1 cellular context compared by ENCODE assay signal in the genomic region with DNA sequence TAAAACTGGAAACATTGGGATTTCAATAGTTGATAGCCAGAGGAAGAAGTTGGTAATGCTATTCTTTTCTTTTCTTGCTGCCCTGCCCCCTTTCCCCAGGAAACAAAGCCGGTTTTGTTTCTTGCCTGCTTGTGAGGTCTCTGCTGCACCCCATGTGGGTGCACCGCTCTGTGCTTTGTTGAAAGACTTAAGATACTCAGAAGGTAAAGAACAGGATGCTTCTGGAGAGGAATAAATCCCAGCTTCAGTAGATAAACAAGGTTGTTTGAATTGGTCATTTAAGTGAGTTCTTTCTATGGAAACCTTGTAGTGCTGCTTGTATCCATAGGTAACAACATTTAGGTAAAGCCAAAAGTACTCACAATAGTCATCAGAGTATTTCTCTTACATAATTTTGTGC.
TF ChIP-seq lines count a peak whose summit lies in the region.

No MANE protein-coding gene starts in this region.

TF ChIP-seq in HepG2, 621 proteins besides CTCF, POLR2A, EP300 and RAD21 (continued from another document):
- TF ChIP-seq, protein P1, sequence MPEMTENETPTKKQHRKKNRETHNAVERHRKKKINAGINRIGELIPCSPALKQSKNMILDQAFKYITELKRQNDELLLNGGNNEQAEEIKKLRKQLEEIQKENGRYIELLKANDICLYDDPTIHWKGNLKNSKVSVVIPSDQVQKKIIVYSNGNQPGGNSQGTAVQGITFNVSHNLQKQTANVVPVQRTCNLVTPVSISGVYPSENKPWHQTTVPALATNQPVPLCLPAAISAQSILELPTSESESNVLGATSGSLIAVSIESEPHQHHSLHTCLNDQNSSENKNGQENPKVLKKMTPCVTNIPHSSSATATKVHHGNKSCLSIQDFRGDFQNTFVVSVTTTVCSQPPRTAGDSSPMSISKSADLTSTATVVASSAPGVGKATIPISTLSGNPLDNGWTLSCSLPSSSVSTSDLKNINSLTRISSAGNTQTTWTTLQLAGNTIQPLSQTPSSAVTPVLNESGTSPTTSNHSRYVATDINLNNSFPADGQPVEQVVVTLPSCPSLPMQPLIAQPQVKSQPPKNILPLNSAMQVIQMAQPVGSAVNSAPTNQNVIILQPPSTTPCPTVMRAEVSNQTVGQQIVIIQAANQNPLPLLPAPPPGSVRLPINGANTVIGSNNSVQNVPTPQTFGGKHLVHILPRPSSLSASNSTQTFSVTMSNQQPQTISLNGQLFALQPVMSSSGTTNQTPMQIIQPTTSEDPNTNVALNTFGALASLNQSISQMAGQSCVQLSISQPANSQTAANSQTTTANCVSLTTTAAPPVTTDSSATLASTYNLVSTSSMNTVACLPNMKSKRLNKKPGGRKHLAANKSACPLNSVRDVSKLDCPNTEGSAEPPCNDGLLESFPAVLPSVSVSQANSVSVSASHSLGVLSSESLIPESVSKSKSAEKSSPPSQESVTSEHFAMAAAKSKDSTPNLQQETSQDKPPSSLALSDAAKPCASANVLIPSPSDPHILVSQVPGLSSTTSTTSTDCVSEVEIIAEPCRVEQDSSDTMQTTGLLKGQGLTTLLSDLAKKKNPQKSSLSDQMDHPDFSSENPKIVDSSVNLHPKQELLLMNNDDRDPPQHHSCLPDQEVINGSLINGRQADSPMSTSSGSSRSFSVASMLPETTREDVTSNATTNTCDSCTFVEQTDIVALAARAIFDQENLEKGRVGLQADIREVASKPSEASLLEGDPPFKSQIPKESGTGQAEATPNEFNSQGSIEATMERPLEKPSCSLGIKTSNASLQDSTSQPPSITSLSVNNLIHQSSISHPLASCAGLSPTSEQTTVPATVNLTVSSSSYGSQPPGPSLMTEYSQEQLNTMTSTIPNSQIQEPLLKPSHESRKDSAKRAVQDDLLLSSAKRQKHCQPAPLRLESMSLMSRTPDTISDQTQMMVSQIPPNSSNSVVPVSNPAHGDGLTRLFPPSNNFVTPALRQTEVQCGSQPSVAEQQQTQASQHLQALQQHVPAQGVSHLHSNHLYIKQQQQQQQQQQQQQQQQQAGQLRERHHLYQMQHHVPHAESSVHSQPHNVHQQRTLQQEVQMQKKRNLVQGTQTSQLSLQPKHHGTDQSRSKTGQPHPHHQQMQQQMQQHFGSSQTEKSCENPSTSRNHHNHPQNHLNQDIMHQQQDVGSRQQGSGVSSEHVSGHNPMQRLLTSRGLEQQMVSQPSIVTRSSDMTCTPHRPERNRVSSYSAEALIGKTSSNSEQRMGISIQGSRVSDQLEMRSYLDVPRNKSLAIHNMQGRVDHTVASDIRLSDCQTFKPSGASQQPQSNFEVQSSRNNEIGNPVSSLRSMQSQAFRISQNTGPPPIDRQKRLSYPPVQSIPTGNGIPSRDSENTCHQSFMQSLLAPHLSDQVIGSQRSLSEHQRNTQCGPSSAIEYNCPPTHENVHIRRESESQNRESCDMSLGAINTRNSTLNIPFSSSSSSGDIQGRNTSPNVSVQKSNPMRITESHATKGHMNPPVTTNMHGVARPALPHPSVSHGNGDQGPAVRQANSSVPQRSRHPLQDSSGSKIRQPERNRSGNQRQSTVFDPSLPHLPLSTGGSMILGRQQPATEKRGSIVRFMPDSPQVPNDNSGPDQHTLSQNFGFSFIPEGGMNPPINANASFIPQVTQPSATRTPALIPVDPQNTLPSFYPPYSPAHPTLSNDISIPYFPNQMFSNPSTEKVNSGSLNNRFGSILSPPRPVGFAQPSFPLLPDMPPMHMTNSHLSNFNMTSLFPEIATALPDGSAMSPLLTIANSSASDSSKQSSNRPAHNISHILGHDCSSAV (CRISPR knock-in tag; IDR thresholded peaks at IDR 0.05; ENCODE audit: borderline replicate concordance) = no peak
- TF ChIP-seq RELA (CRISPR knock-in tag; IDR thresholded peaks at IDR 0.05) (no peak), JUN (CRISPR knock-in tag; IDR thresholded peaks at IDR 0.05) (no peak), ZMYM4 (CRISPR knock-in tag; IDR thresholded peaks at IDR 0.05) (0 out of 2 replicates have a peak, but pooled peaks have one; percentile 14), SOX13 (IDR thresholded peaks at IDR 0.05) (no peak), SOX13 (CRISPR knock-in tag; conservative IDR thresholded peaks at IDR 0.05 in 1 of 2, IDR thresholded peaks at IDR 0.05 in 1 of 2) (peak in 1 of 2 experiments; percentile 44; a peak in 1 of 4 replicates), SOX6 (IDR thresholded peaks at IDR 0.05) (no peak), SOX6 (CRISPR knock-in tag; IDR thresholded peaks at IDR 0.05) (peak; percentile 21; the same call in 1 of the 2 replicates), HNF4G (IDR thresholded peaks at IDR 0.05; ENCODE audit: borderline replicate concordance, low read depth, low read length) (no peak), HNF4G (CRISPR knock-in tag; IDR thresholded peaks at IDR 0.05; ENCODE audit: borderline replicate concordance, low read depth) (no peak), ZFP62 (CRISPR knock-in tag; IDR thresholded peaks at IDR 0.05) (no peak), ZNF3 (CRISPR knock-in tag; IDR thresholded peaks at IDR 0.05) (no peak), GATAD2A (CRISPR knock-in tag; IDR thresholded peaks at IDR 0.05) (0 out of 2 replicates have a peak, but pooled peaks have one; percentile 13), RBM22 (optimal IDR thresholded peaks at IDR 0.05; ENCODE audit: low read length) (peak; percentile 85)
- TF ChIP-seq, protein P2, sequence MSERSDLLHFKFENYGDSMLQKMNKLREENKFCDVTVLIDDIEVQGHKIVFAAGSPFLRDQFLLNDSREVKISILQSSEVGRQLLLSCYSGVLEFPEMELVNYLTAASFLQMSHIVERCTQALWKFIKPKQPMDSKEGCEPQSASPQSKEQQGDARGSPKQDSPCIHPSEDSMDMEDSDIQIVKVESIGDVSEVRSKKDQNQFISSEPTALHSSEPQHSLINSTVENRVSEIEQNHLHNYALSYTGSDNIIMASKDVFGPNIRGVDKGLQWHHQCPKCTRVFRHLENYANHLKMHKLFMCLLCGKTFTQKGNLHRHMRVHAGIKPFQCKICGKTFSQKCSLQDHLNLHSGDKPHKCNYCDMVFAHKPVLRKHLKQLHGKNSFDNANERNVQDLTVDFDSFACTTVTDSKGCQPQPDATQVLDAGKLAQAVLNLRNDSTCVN (CRISPR knock-in tag; IDR thresholded peaks at IDR 0.05; ENCODE audit: borderline replicate concordance) = no peak
- TF ChIP-seq, protein P3, sequence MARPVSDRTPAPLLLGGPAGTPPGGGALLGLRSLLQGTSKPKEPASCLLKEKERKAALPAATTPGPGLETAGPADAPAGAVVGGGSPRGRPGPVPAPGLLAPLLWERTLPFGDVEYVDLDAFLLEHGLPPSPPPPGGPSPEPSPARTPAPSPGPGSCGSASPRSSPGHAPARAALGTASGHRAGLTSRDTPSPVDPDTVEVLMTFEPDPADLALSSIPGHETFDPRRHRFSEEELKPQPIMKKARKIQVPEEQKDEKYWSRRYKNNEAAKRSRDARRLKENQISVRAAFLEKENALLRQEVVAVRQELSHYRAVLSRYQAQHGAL (CRISPR knock-in tag; IDR thresholded peaks at IDR 0.05; ENCODE audit: not compliant biosample characterization) = no peak
- TF ChIP-seq, protein P4, sequence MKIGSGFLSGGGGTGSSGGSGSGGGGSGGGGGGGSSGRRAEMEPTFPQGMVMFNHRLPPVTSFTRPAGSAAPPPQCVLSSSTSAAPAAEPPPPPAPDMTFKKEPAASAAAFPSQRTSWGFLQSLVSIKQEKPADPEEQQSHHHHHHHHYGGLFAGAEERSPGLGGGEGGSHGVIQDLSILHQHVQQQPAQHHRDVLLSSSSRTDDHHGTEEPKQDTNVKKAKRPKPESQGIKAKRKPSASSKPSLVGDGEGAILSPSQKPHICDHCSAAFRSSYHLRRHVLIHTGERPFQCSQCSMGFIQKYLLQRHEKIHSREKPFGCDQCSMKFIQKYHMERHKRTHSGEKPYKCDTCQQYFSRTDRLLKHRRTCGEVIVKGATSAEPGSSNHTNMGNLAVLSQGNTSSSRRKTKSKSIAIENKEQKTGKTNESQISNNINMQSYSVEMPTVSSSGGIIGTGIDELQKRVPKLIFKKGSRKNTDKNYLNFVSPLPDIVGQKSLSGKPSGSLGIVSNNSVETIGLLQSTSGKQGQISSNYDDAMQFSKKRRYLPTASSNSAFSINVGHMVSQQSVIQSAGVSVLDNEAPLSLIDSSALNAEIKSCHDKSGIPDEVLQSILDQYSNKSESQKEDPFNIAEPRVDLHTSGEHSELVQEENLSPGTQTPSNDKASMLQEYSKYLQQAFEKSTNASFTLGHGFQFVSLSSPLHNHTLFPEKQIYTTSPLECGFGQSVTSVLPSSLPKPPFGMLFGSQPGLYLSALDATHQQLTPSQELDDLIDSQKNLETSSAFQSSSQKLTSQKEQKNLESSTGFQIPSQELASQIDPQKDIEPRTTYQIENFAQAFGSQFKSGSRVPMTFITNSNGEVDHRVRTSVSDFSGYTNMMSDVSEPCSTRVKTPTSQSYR (CRISPR knock-in tag; IDR thresholded peaks at IDR 0.05; ENCODE audit: borderline replicate concordance) = peak; percentile 35; the same call in 1 of the 2 replicates
- TF ChIP-seq, protein P5, sequence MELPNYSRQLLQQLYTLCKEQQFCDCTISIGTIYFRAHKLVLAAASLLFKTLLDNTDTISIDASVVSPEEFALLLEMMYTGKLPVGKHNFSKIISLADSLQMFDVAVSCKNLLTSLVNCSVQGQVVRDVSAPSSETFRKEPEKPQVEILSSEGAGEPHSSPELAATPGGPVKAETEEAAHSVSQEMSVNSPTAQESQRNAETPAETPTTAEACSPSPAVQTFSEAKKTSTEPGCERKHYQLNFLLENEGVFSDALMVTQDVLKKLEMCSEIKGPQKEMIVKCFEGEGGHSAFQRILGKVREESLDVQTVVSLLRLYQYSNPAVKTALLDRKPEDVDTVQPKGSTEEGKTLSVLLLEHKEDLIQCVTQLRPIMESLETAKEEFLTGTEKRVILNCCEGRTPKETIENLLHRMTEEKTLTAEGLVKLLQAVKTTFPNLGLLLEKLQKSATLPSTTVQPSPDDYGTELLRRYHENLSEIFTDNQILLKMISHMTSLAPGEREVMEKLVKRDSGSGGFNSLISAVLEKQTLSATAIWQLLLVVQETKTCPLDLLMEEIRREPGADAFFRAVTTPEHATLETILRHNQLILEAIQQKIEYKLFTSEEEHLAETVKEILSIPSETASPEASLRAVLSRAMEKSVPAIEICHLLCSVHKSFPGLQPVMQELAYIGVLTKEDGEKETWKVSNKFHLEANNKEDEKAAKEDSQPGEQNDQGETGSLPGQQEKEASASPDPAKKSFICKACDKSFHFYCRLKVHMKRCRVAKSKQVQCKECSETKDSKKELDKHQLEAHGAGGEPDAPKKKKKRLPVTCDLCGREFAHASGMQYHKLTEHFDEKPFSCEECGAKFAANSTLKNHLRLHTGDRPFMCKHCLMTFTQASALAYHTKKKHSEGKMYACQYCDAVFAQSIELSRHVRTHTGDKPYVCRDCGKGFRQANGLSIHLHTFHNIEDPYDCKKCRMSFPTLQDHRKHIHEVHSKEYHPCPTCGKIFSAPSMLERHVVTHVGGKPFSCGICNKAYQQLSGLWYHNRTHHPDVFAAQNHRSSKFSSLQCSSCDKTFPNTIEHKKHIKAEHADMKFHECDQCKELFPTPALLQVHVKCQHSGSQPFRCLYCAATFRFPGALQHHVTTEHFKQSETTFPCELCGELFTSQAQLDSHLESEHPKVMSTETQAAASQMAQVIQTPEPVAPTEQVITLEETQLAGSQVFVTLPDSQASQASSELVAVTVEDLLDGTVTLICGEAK (IDR thresholded peaks at IDR 0.05) = no peak
- TF ChIP-seq, protein P5 (CRISPR knock-in tag; IDR thresholded peaks at IDR 0.05) = no peak
- TF ChIP-seq, protein P6, sequence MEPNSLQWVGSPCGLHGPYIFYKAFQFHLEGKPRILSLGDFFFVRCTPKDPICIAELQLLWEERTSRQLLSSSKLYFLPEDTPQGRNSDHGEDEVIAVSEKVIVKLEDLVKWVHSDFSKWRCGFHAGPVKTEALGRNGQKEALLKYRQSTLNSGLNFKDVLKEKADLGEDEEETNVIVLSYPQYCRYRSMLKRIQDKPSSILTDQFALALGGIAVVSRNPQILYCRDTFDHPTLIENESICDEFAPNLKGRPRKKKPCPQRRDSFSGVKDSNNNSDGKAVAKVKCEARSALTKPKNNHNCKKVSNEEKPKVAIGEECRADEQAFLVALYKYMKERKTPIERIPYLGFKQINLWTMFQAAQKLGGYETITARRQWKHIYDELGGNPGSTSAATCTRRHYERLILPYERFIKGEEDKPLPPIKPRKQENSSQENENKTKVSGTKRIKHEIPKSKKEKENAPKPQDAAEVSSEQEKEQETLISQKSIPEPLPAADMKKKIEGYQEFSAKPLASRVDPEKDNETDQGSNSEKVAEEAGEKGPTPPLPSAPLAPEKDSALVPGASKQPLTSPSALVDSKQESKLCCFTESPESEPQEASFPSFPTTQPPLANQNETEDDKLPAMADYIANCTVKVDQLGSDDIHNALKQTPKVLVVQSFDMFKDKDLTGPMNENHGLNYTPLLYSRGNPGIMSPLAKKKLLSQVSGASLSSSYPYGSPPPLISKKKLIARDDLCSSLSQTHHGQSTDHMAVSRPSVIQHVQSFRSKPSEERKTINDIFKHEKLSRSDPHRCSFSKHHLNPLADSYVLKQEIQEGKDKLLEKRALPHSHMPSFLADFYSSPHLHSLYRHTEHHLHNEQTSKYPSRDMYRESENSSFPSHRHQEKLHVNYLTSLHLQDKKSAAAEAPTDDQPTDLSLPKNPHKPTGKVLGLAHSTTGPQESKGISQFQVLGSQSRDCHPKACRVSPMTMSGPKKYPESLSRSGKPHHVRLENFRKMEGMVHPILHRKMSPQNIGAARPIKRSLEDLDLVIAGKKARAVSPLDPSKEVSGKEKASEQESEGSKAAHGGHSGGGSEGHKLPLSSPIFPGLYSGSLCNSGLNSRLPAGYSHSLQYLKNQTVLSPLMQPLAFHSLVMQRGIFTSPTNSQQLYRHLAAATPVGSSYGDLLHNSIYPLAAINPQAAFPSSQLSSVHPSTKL (CRISPR knock-in tag; IDR thresholded peaks at IDR 0.05) = peak; percentile 22; the same call in 1 of the 2 replicates
TF ChIP-seq in HepG2: peak in this region for 7.
